1 cellular context compared by ENCODE assay signal in genomic region chr20:35467339-35468224, GRCh38.
TF ChIP-seq lines count a peak whose summit lies in the region.

No MANE protein-coding gene starts in this region.

TF ChIP-seq in HepG2, 621 proteins besides CTCF, POLR2A, EP300 and RAD21 (continued from another document and continues in another):
- TF ChIP-seq ATF2 (CRISPR knock-in tag; IDR thresholded peaks at IDR 0.05) (peak; percentile 41; the same call in 1 of the 2 replicates), HBP1 (CRISPR knock-in tag; IDR thresholded peaks at IDR 0.05; ENCODE audit: low read depth) (peak; percentile 64; the same call in 1 of the 2 replicates), E2F1 (CRISPR knock-in tag; IDR thresholded peaks at IDR 0.05) (no peak), NPAS2 (CRISPR knock-in tag; IDR thresholded peaks at IDR 0.05; ENCODE audit: borderline replicate concordance) (no peak), TEAD2 (CRISPR knock-in tag; IDR thresholded peaks at IDR 0.05) (no peak), ZSCAN25 (CRISPR knock-in tag; IDR thresholded peaks at IDR 0.05) (peak; percentile 69; the same call in 1 of the 2 replicates), NR2F2 (IDR thresholded peaks at IDR 0.05; ENCODE audit: borderline replicate concordance, low read depth) (peak; percentile 93), MTERF4 (CRISPR knock-in tag; IDR thresholded peaks at IDR 0.05) (no peak; the same call in 1 of the 2 replicates), KAT7 (CRISPR knock-in tag; IDR thresholded peaks at IDR 0.05; ENCODE audit: borderline replicate concordance) (peak; percentile 80; the same call in 1 of the 2 replicates), ARHGAP35 (CRISPR knock-in tag; IDR thresholded peaks at IDR 0.05; ENCODE audit: borderline replicate concordance) (no peak), GABPA (IDR thresholded peaks at IDR 0.05; ENCODE audit: low read depth, low read length) (no peak), GABPA (CRISPR knock-in tag; IDR thresholded peaks at IDR 0.05; ENCODE audit: low read depth) (peak; percentile 62), MED8 (CRISPR knock-in tag; IDR thresholded peaks at IDR 0.05; ENCODE audit: insufficient replicate concordance) (no peak), GZF1 (CRISPR knock-in tag; IDR thresholded peaks at IDR 0.05) (no peak), ZNF562 (CRISPR knock-in tag; IDR thresholded peaks at IDR 0.05; ENCODE audit: borderline replicate concordance) (no peak), ZBTB7B (CRISPR knock-in tag; IDR thresholded peaks at IDR 0.05) (peak; percentile 65; the same call in 1 of the 2 replicates), CERS6 (CRISPR knock-in tag; IDR thresholded peaks at IDR 0.05) (no peak), ZNF691 (CRISPR knock-in tag; IDR thresholded peaks at IDR 0.05; ENCODE audit: borderline replicate concordance, low read depth) (peak; percentile 75), SP2 (CRISPR knock-in tag; IDR thresholded peaks at IDR 0.05) (0 out of 2 replicates have a peak, but pooled peaks have one; percentile 20), RARG (CRISPR knock-in tag; IDR thresholded peaks at IDR 0.05; ENCODE audit: low read depth) (0 out of 2 replicates have a peak, but pooled peaks have one; percentile 9), ZNF557 (CRISPR knock-in tag; IDR thresholded peaks at IDR 0.05) (no peak), ZNF639 (CRISPR knock-in tag; conservative IDR thresholded peaks at IDR 0.05) (no peak), ZNF30 (CRISPR knock-in tag; IDR thresholded peaks at IDR 0.05) (no peak), SNAPC5 (CRISPR knock-in tag; IDR thresholded peaks at IDR 0.05; ENCODE audit: borderline replicate concordance) (peak; percentile 11; the same call in 1 of the 2 replicates), ZNF615 (CRISPR knock-in tag; IDR thresholded peaks at IDR 0.05; ENCODE audit: borderline replicate concordance) (no peak), THAP7 (CRISPR knock-in tag; IDR thresholded peaks at IDR 0.05) (peak; percentile 74; the same call in 1 of the 2 replicates), ZFP90 (CRISPR knock-in tag; IDR thresholded peaks at IDR 0.05; ENCODE audit: borderline replicate concordance) (0 out of 2 replicates have a peak, but pooled peaks have one; percentile 25), ATF5 (CRISPR knock-in tag; IDR thresholded peaks at IDR 0.05; ENCODE audit: low read depth) (no peak), ZNF20 (CRISPR knock-in tag; IDR thresholded peaks at IDR 0.05) (no peak), ZNF772 (CRISPR knock-in tag; IDR thresholded peaks at IDR 0.05) (no peak; the same call in 1 of the 2 replicates), ZNF7 (CRISPR knock-in tag; IDR thresholded peaks at IDR 0.05) (no peak), ZNF18 (CRISPR knock-in tag; IDR thresholded peaks at IDR 0.05; ENCODE audit: insufficient replicate concordance) (no peak), ZMYM3 (CRISPR knock-in tag; IDR thresholded peaks at IDR 0.05) (peak; percentile 81), ATAD3A (CRISPR knock-in tag; IDR thresholded peaks at IDR 0.05) (no peak), ZNF253 (CRISPR knock-in tag; IDR thresholded peaks at IDR 0.05; ENCODE audit: borderline replicate concordance) (no peak), POLR2AphosphoS2 (IDR thresholded peaks at IDR 0.05; ENCODE audit: low read depth, low read length) (no peak), SAP130 (CRISPR knock-in tag; IDR thresholded peaks at IDR 0.05; ENCODE audit: low read depth) (peak; percentile 87), JUNB (CRISPR knock-in tag; IDR thresholded peaks at IDR 0.05; ENCODE audit: borderline replicate concordance) (no peak), NFRKB (IDR thresholded peaks at IDR 0.05) (no peak), ZNF280B (CRISPR knock-in tag; IDR thresholded peaks at IDR 0.05; ENCODE audit: borderline replicate concordance) (0 out of 2 replicates have a peak, but pooled peaks have one; percentile 46), MZF1 (CRISPR knock-in tag; IDR thresholded peaks at IDR 0.05; ENCODE audit: borderline replicate concordance) (no peak), ZNF441 (CRISPR knock-in tag; IDR thresholded peaks at IDR 0.05; ENCODE audit: borderline replicate concordance) (peak; percentile 92), ZNF382 (CRISPR knock-in tag; IDR thresholded peaks at IDR 0.05; ENCODE audit: borderline replicate concordance) (no peak), CHD2 (IDR thresholded peaks at IDR 0.05; ENCODE audit: low read depth, low read length) (no peak), ZNF430 (CRISPR knock-in tag; IDR thresholded peaks at IDR 0.05) (no peak), NCOR1 (IDR thresholded peaks at IDR 0.05; ENCODE audit: borderline replicate concordance, low read length) (0 out of 2 replicates have a peak, but pooled peaks have one; percentile 25), USF2 (IDR thresholded peaks at IDR 0.05; ENCODE audit: low read depth, low read length) (no peak), USF2 (CRISPR knock-in tag; IDR thresholded peaks at IDR 0.05; ENCODE audit: borderline replicate concordance) (no peak), CBX1 (IDR thresholded peaks at IDR 0.05; ENCODE audit: low read depth) (no peak), ZSCAN29 (CRISPR knock-in tag; conservative IDR thresholded peaks at IDR 0.05) (no peak), RBM39 (IDR thresholded peaks at IDR 0.05; ENCODE audit: low read depth, low read length, poor library complexity, severe bottlenecking) (no peak)
